In the genomic region with DNA sequence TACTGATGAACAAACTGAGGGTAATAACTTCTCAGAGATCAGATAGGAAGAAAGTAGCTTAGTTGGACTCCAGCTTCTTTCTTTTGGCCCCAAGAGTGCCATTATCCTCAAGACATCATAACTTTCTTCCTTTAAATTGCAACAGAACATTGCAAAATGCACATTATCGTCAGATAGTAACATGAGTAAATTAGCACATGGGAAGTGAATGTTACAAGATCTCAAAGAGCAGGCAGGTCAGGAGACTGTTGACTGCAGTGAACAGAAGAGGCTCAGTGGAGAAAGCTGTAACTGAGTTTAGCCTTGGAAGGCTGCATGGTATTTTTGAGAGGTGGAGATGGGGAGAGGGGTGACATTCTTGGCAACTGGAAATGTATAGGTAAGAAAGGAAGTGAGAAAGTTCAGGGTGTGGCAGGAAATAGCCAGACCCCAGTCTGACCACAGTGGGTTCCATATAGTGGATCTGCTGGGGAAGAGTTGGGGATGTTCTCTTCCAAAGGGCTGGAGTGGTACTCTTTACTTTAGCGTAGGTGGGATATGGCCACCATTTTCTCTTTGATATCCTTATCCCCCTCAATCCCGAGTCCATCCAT, we compare ENCODE assay signal across 1 cellular context.
TF ChIP-seq lines count a peak whose summit lies in the region.

No MANE protein-coding gene starts in this region.

TF ChIP-seq in IMR-90, 13 proteins besides CTCF, POLR2A, EP300 and RAD21:
- TF ChIP-seq CEBPB (IDR thresholded peaks at IDR 0.05; ENCODE audit: low read depth, low read length) (peak; percentile 84), MXI1 (IDR thresholded peaks at IDR 0.05; ENCODE audit: borderline replicate concordance, low read depth, low read length) (no peak)
